Comparison of ENCODE assay signal across 26 cellular contexts in genomic region chr22:42584364-42584940, GRCh38. TPM values are rescaled to one million over a fixed set of nuclear protein-coding genes. Genes with fewer than 3 reads are reported as not detected.
"Had no signal": no experiment of that assay in that cellular context is flagged by ENCODE, and none has a peak within 500 bp of the region (broad histone marks: within the 10 kb centered on the region; RNA-seq: fewer than 3 reads in every experiment).

No MANE protein-coding gene starts in this region.

- H3K27me3 ChIP-seq: SJSA1, upper lobe of left lung had no signal

- H3K27ac ChIP-seq: lower lobe of right lung, SJSA1, thoracic aorta had no signal

- DNase-seq: activated B cell treated with CpG ODN at 0.5 μM for 24 hours; activated CD4-positive, alpha-beta T cell treated with anti-CD3 and anti-CD28 coated beads for 36 hours; activated CD4-positive, alpha-beta T cell treated with anti-CD3 and anti-CD28 coated beads, Interleukin-2, amount 50 U/mL, for 4 hours; activated effector memory CD4-positive, alpha-beta T cell treated with anti-CD3 and anti-CD28 coated beads, Interleukin-2, amount 50 U/mL, for 16 hours; activated naive CD4-positive, alpha-beta T cell treated with anti-CD3 and anti-CD28 coated beads, Interleukin-2, amount 10 ng/mL, durations not matched to agents 7 days and 5 days; amygdala; effector CD8-positive, alpha-beta T cell; foreskin melanocyte; glutamatergic neuron; hypothalamus; islet precursor cell; left colon; lower lobe of right lung; mesendoderm; mucosa of descending colon; naive B cell; nucleus accumbens; small intestine; stimulated activated CD4-positive, alpha-beta T cell treated with anti-CD3 and anti-CD28 coated beads, Interleukin-15, amount 100 ng/mL, for 24 hours; T1000; upper lobe of left lung had no signal

- H3K4me3 ChIP-seq: lower lobe of right lung, mucosa of descending colon, SJSA1, thoracic aorta, upper lobe of left lung had no signal

- ATAC-seq: activated CD4-positive, alpha-beta T cell treated with anti-CD3 and anti-CD28 coated beads for 36 hours; esophagus mucosa; left colon; lower lobe of right lung; mucosa of descending colon; sciatic nerve; stimulated activated memory B cell treated with anti-CD40 and anti-IgM and Interleukin-4, amounts not matched to agents 10 μg/mL and 1 μg/mL and 100 μg/mL, for 72 hours had no signal

- H3K9me3 ChIP-seq: lower lobe of right lung, mucosa of descending colon, SJSA1, thoracic aorta, upper lobe of left lung had no signal

- FAIRE-seq: small intestine had no signal

RNA-seq across cellular contexts. Expression of gene ATP5MGL, which starts 55.9 kb away (rescaled TPM):
- total RNA-seq: SJSA1, thoracic aorta had no signal
